Comparison of ENCODE assay signal across 14 cellular contexts in the genomic region with DNA sequence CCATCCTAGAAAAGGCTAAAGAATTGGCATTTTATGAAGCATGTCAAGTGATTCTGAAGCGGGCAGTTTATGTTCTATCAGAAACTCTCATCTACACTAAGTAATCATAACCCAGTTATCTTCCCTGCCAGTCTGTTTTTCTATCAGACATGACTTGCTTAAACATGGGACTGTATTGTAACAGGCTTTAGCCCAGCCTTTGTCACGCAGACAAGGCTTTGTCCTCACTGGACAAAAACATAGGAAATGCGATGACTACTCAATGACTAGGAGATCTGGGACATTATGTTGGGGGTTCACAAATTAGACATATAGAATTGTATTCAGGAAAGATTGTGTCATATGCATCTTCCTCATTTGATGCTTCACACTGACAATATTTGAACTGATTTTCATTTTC.
DNase-seq lines count a peak whose midpoint lies in the region; ATAC-seq and TF ChIP-seq lines count a peak whose summit lies in the region.
"Had no signal": no experiment of that assay in that cellular context is flagged by ENCODE, and none has a peak within 500 bp of the region (broad histone marks: within the 10 kb centered on the region; RNA-seq: fewer than 3 reads in every experiment).

No MANE protein-coding gene starts in this region.

- no peak overlapping the region for H3K27ac ChIP-seq in naive thymus-derived CD4-positive, alpha-beta T cell (ENCODE audit: low read depth, low read length)
- H3K27ac ChIP-seq in tibial nerve (no peak overlapping the region), OCI-LY7 (ENCODE audit: low read depth, low read length, poor library complexity, severe bottlenecking) (no peak overlapping the region)
- H3K27ac ChIP-seq: BLaER1 treated with 17β-estradiol and CSF1 and Interleukin-3, amounts not matched to agents 10 nM and 100 nM had no signal

- DNase-seq in AML-193 (lab: John Stamatoyannopoulos, UW) (peak; percentile 24 to 49), ELR (ENCODE audit: low read depth) (peak; percentile 8), dermis blood vessel endothelial cell (peak; percentile 44), tibial nerve (ENCODE audit: low spot score in 2 of 2) (no peak), OCI-LY7 (ENCODE audit: low spot score) (no peak), germinal center (ENCODE audit: low spot score) (no peak)
- DNase-seq in naive thymus-derived CD4-positive, alpha-beta T cell: no peak
- DNase-seq: 8988T; CD4-positive, alpha-beta T cell had no signal

- H3K9me3 Mint-ChIP-seq in naive thymus-derived CD4-positive, alpha-beta T cell: peaks cover 0 to 3% (median 0%) of the 10 kb centered on the region in 11 donors
- H3K9me3 Mint-ChIP-seq: CD4-positive, alpha-beta T cell; GM23338; HFFc6 had no signal

- H3K4me3 ChIP-seq in naive thymus-derived CD4-positive, alpha-beta T cell (ENCODE audit: low read length): no peak overlapping the region
- H3K4me3 ChIP-seq in tibial nerve: no peak overlapping the region
- H3K4me3 ChIP-seq in OCI-LY7 (ENCODE audit: low read depth, low read length, poor library complexity, severe bottlenecking): no peak overlapping the region
- H3K4me3 ChIP-seq: BLaER1 treated with 17β-estradiol and CSF1 and Interleukin-3, amounts not matched to agents 10 nM and 100 nM; GM23338 had no signal

- intact Hi-C loops in naive thymus-derived CD4-positive, alpha-beta T cell (cut with micrococcal nuclease): loop anchor here in 1 of 2 donors (10.0 kb wide), 1 partner anchor 666 kb away; no protein-coding TSS in a partner anchor
- intact Hi-C loops in OCI-LY7 (cut with micrococcal nuclease; ENCODE audit: unreplicated experiment): no loop called here

- no peak overlapping the region for H3K4me3 Mint-ChIP-seq in naive thymus-derived CD4-positive, alpha-beta T cell
- H3K4me3 Mint-ChIP-seq: B cell; CD4-positive, alpha-beta T cell; GM23338; HFFc6 had no signal

- 88% methylated on average over 3 of the region's 3 CpGs for WGBS in tibial nerve, 2 donors

- no peak overlapping the region for H2AFZ ChIP-seq in OCI-LY7 (ENCODE audit: low read length)
- H2AFZ ChIP-seq: GM23338 had no signal

- H4K20me1 ChIP-seq in OCI-LY7 (ENCODE audit: insufficient read depth, low read length): no peaks in the 10 kb centered on the region
- H4K20me1 ChIP-seq: BLaER1 treated with 17β-estradiol and CSF1 and Interleukin-3, amounts not matched to agents 10 nM and 100 nM had no signal

- no peak overlapping the region for H3K27ac Mint-ChIP-seq in naive thymus-derived CD4-positive, alpha-beta T cell
- H3K27ac Mint-ChIP-seq: B cell; CD4-positive, alpha-beta T cell; GM23338; HFFc6 had no signal

- H3K4me2 ChIP-seq in OCI-LY7 (ENCODE audit: low read length): no peak overlapping the region
- H3K4me2 ChIP-seq: BLaER1 treated with 17β-estradiol and CSF1 and Interleukin-3, amounts not matched to agents 10 nM and 100 nM; GM23338 had no signal

- peaks cover 0 to 3% (median 0%) of the 10 kb centered on the region in 7 donors for H3K4me1 Mint-ChIP-seq in naive thymus-derived CD4-positive, alpha-beta T cell
- H3K4me1 Mint-ChIP-seq: B cell had no signal

- no peaks in the 10 kb centered on the region for H3K36me3 Mint-ChIP-seq in naive thymus-derived CD4-positive, alpha-beta T cell

- H3K27me3 Mint-ChIP-seq in naive thymus-derived CD4-positive, alpha-beta T cell: peaks cover 0 to 26% (median 6%) of the 10 kb centered on the region in 5 donors
- H3K27me3 Mint-ChIP-seq: CD4-positive, alpha-beta T cell had no signal

- H3K79me2 ChIP-seq in OCI-LY7 (ENCODE audit: insufficient read depth, low read depth, low read length): no peaks in the 10 kb centered on the region

- no peak for TF ChIP-seq EP300 in tibial nerve (IDR thresholded peaks at IDR 0.05)

- POLR2A ChIA-PET in naive thymus-derived CD4-positive, alpha-beta T cell (lab: Charles Lee): no interaction called here
- POLR2A ChIA-PET in OCI-LY7 (lab: Charles Lee): no interaction called here

- CTCF ChIA-PET in naive thymus-derived CD4-positive, alpha-beta T cell (lab: Charles Lee): no interaction called here
- CTCF ChIA-PET in OCI-LY7 (lab: Charles Lee; ENCODE audit: unreplicated experiment): no interaction called here

- no peaks in the 10 kb centered on the region for H3K9me2 ChIP-seq in OCI-LY7 (ENCODE audit: insufficient read depth, low read length)

- H3K9me3 ChIP-seq in naive thymus-derived CD4-positive, alpha-beta T cell (ENCODE audit: control insufficient read depth in 2 of 3, low read length in 3 of 3): no peaks in the 10 kb centered on the region
- no peaks in the 10 kb centered on the region for H3K9me3 ChIP-seq in tibial nerve
- no peaks in the 10 kb centered on the region for H3K9me3 ChIP-seq in OCI-LY7 (ENCODE audit: low read length)
- H3K9me3 ChIP-seq: BLaER1 treated with 17β-estradiol and CSF1 and Interleukin-3, amounts not matched to agents 10 nM and 100 nM; Caco-2 had no signal

- no peak for TF ChIP-seq CTCF in tibial nerve (IDR thresholded peaks at IDR 0.05)
- TF ChIP-seq CTCF in OCI-LY7 (conservative IDR thresholded peaks at IDR 0.05; ENCODE audit: low read length): no peak

- no peaks in the 10 kb centered on the region for H3K27me3 ChIP-seq in naive thymus-derived CD4-positive, alpha-beta T cell (ENCODE audit: control insufficient read depth in 2 of 2, insufficient read depth in 2 of 2, low read length in 2 of 2)
- no peaks in the 10 kb centered on the region for H3K27me3 ChIP-seq in tibial nerve
- H3K27me3 ChIP-seq: BLaER1 treated with 17β-estradiol and CSF1 and Interleukin-3, amounts not matched to agents 10 nM and 100 nM had no signal

- TF ChIP-seq POLR2A in tibial nerve (IDR thresholded peaks at IDR 0.05): no peak

- peak; percentile 66 for ATAC-seq in naive thymus-derived CD4-positive, alpha-beta T cell

- no peaks in the 10 kb centered on the region for H3K4me1 ChIP-seq in naive thymus-derived CD4-positive, alpha-beta T cell (ENCODE audit: control insufficient read depth in 2 of 2, insufficient read depth in 2 of 2, low read length in 2 of 2)
- H3K4me1 ChIP-seq in tibial nerve (no peaks in the 10 kb centered on the region), OCI-LY7 (ENCODE audit: insufficient read depth, low read length, poor library complexity, severe bottlenecking) (no peaks in the 10 kb centered on the region)
- H3K4me1 ChIP-seq: BLaER1 treated with 17β-estradiol and CSF1 and Interleukin-3, amounts not matched to agents 10 nM and 100 nM; Caco-2 had no signal

- no peaks in the 10 kb centered on the region for H3K36me3 ChIP-seq in naive thymus-derived CD4-positive, alpha-beta T cell (ENCODE audit: control insufficient read depth in 2 of 3, insufficient read depth in 3 of 3, low read length in 3 of 3)
- H3K36me3 ChIP-seq in tibial nerve (no peaks in the 10 kb centered on the region), OCI-LY7 (ENCODE audit: insufficient read depth, low read length) (no peaks in the 10 kb centered on the region)
- H3K36me3 ChIP-seq: BLaER1 treated with 17β-estradiol and CSF1 and Interleukin-3, amounts not matched to agents 10 nM and 100 nM had no signal

- BruUV-seq in OCI-LY7 (replicated peaks; lab: Mats Ljungman, UMichigan): no TSS peak

Comparison
In these comparisons a context has a peak if more than half of its experiments do, and no peak if none do; other contexts are left out.
1. DNase-seq: peak in AML-193 (2 of 2), ELR (single experiment) and dermis blood vessel endothelial cell (single experiment); none in naive thymus-derived CD4-positive, alpha-beta T cell (0 of 9), tibial nerve (0 of 2), OCI-LY7 (single experiment) and germinal center (single experiment).